ENCODE assay signal across 8 cellular contexts in the genomic region with DNA sequence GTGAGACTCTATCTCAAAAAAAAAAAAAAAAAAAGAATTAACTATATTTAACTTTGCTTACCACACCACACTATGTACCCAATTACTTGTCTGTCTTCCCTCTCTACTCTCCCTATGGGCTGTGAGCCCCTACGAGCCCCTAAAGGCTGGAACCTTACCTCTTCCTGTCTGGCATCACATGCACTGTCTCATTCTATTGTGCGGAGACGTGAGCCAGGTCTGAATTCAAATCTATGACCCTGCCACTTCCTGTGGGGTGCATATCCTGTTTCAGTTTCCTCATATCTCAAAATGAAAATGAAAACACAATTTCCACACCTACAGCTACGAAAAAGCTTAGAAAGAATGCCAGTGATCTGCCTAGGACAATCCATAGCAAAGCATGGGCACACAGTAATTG. TPM values are rescaled to one million over a fixed set of nuclear protein-coding genes. Genes with fewer than 3 reads are reported as not detected.
DNase-seq lines count a peak whose midpoint lies in the region; ATAC-seq and TF ChIP-seq lines count a peak whose summit lies in the region.

No MANE protein-coding gene starts in this region.

- H3K36me3 ChIP-seq in mammary epithelial cell (ENCODE audit: insufficient read depth, low read length): no peaks in the 10 kb centered on the region

- no peak overlapping the region for H3K14ac ChIP-seq in H9 (ENCODE audit: insufficient read depth, low read length)

- no peak overlapping the region for H3K23ac ChIP-seq in H9 (ENCODE audit: insufficient read length, low read depth, low read length)

- no peak overlapping the region for H3K4me3 ChIP-seq in mammary epithelial cell (replicated peaks in 1 of 3; ENCODE audit: insufficient read depth in 1 of 3, low read depth in 2 of 3, low read length in 3 of 3)
- H3K4me3 ChIP-seq in dorsolateral prefrontal cortex: peak overlapping the region in 13 of 59 donors; percentile 1 to 36 (median 24)

- H3K27ac ChIP-seq in mammary epithelial cell (ENCODE audit: insufficient read depth, low read depth, low read length) (no peak overlapping the region), H9 (ENCODE audit: insufficient read length, low read depth, low read length) (no peak overlapping the region), dorsolateral prefrontal cortex (peak overlapping the region in 1 of 59 donors; percentile 0)

- no peak overlapping the region for H2BK12ac ChIP-seq in H9 (ENCODE audit: insufficient read length, low read depth, low read length)

- H2BK20ac ChIP-seq in H9 (ENCODE audit: low read depth, low read length, poor library complexity, severe bottlenecking): no peak overlapping the region

- H3K4me3 Mint-ChIP-seq in H9: no peak overlapping the region

- no peaks in the 10 kb centered on the region for H3K9me3 Mint-ChIP-seq in H9

- H3K9ac ChIP-seq in mammary epithelial cell (ENCODE audit: insufficient read depth, low read length): no peak overlapping the region
- no peak overlapping the region for H3K9ac ChIP-seq in H9 (ENCODE audit: extremely low read depth, insufficient read length, low read length)

- no peaks in the 10 kb centered on the region for H3K23me2 ChIP-seq in H9 (ENCODE audit: insufficient read length, low read depth, low read length, poor library complexity, severe bottlenecking)

- peak; percentile 15 to 88 (median 41) for DNase-seq in T-helper 1 cell
- DNase-seq in mammary epithelial cell: no peak
- DNase-seq in stimulated activated CD4-positive, alpha-beta T cell treated with anti-CD3 and anti-CD28 coated beads, Interleukin-1b, Interleukin-23, amount 100 ng/mL, for 48 hours: peak; percentile 48
- DNase-seq in H9: no peak
- DNase-seq in midbrain (lab: John Stamatoyannopoulos, UW): no peak
- no peak for DNase-seq in dorsolateral prefrontal cortex

- H3K27ac Mint-ChIP-seq in H9: no peak overlapping the region

- H3K27me3 ChIP-seq in mammary epithelial cell (ENCODE audit: insufficient read depth, low read length): no peaks in the 10 kb centered on the region
- H3K27me3 ChIP-seq in H9 (ENCODE audit: insufficient read depth, low read length): no peaks in the 10 kb centered on the region
- H3K27me3 ChIP-seq in dorsolateral prefrontal cortex: no peaks in the 10 kb centered on the region

- no peaks in the 10 kb centered on the region for H3K36me3 Mint-ChIP-seq in H9 (ENCODE audit: insufficient read depth in 1 of 3, low read depth in 3 of 3)

- H3K4ac ChIP-seq in H9 (ENCODE audit: low read depth, low read length): no peak overlapping the region

- no peak overlapping the region for H3T11ph ChIP-seq in H9 (ENCODE audit: low read length)

- CTCF ChIA-PET in mammary epithelial cell (lab: Charles Lee; ENCODE audit: low non-redundant PET): no interaction called here

- intact Hi-C loops in mammary epithelial cell (cut with micrococcal nuclease) (no loop called here), dorsolateral prefrontal cortex (cut with DNase I) (no loop called here)

- no peak overlapping the region for H4K91ac ChIP-seq in H9 (ENCODE audit: insufficient read length, low read depth, low read length)

- TF ChIP-seq CTCF in mammary epithelial cell (conservative IDR thresholded peaks at IDR 0.05 in 1 of 2, IDR thresholded peaks at IDR 0.05 in 1 of 2; ENCODE audit: extremely low read depth in 1 of 2, insufficient read depth in 1 of 2, low read depth in 1 of 2, low read length in 2 of 2) (no peak), H9 (conservative IDR thresholded peaks at IDR 0.05) (no peak), dorsolateral prefrontal cortex (IDR thresholded peaks at IDR 0.05 in 54 of 56, conservative IDR thresholded peaks at IDR 0.05 in 2 of 56; ENCODE audit: low read depth in 1 of 56, partially characterized antibody in 56 of 56) (no peak)

- H3K79me2 ChIP-seq in mammary epithelial cell (ENCODE audit: insufficient read depth, low read length) (no peaks in the 10 kb centered on the region), H9 (ENCODE audit: insufficient read depth, low read length) (no peaks in the 10 kb centered on the region)

- 71% methylated on average over 4 of the region's 4 CpGs for WGBS in mammary epithelial cell (ENCODE audit: low coverage, missing lambda C conversion rate)
- WGBS in H9 (ENCODE audit: extremely low coverage, insufficient read length, low lambda C conversion rate): no CpG with 5 or more reads among the region's 4 CpGs

- H3K56ac ChIP-seq in H9 (ENCODE audit: insufficient read length, low read depth, low read length): no peak overlapping the region

- H3K4me2 ChIP-seq in mammary epithelial cell (ENCODE audit: insufficient read depth, low read depth, low read length) (peak overlapping the region; percentile 26), H9 (ENCODE audit: insufficient read depth, insufficient read length, low read length) (no peak overlapping the region)

- in situ Hi-C loops in mammary epithelial cell (cut with MboI; ENCODE audit: low sequenced_read_pairs in 2 of 2): no loop called here

- no peak overlapping the region for H4K5ac ChIP-seq in H9 (ENCODE audit: insufficient read length, low read depth, low read length)

- dilution Hi-C loops in mammary epithelial cell (cut with HindIII; ENCODE audit: low sequenced_read_pairs): no loop called here

- H2AFZ ChIP-seq in mammary epithelial cell (ENCODE audit: low read depth, low read length) (peak overlapping the region; percentile 75), H9 (ENCODE audit: low read length) (no peak overlapping the region)

- no peak overlapping the region for H2BK120ac ChIP-seq in H9 (ENCODE audit: low read depth, low read length, poor library complexity, severe bottlenecking)

- peaks cover 26 to 30% of the 10 kb centered on the region in 2 experiments for H3K4me1 Mint-ChIP-seq in H9

- no peaks in the 10 kb centered on the region; the same call in 1 of the 2 replicates for H3K27me3 Mint-ChIP-seq in H9 (ENCODE audit: low read depth)

- BruUV-seq in mammary epithelial cell (replicated peaks; lab: Mats Ljungman, UMichigan): no TSS peak

- H3K18ac ChIP-seq in H9 (ENCODE audit: insufficient read length, low read depth, low read length): no peak overlapping the region

- H3K4me1 ChIP-seq in mammary epithelial cell (ENCODE audit: insufficient read depth, low read length) (peaks cover 29% of the 10 kb centered on the region), H9 (ENCODE audit: insufficient read depth, low read length) (peaks cover 11% of the 10 kb centered on the region; the same call in 1 of the 2 replicates)

- no peaks in the 10 kb centered on the region for H3K9me3 ChIP-seq in mammary epithelial cell (replicated peaks; ENCODE audit: insufficient read depth, low read length)
- H3K9me3 ChIP-seq in H9 (ENCODE audit: control insufficient read depth, low read depth, low read length): no peaks in the 10 kb centered on the region

- H4K20me1 ChIP-seq in mammary epithelial cell (ENCODE audit: insufficient read depth, low read length) (no peaks in the 10 kb centered on the region), H9 (ENCODE audit: control insufficient read depth, insufficient read depth, insufficient read length) (no peaks in the 10 kb centered on the region)

- no peak overlapping the region for H2BK15ac ChIP-seq in H9 (ENCODE audit: low read depth, low read length)

- H4K8ac ChIP-seq in H9 (replicated peaks; ENCODE audit: insufficient read length, low read depth, low read length): no peak overlapping the region

- H3K79me1 ChIP-seq in H9 (ENCODE audit: insufficient read depth, low read depth, low read length, poor library complexity, severe bottlenecking): no peaks in the 10 kb centered on the region

- ATAC-seq in GM18517 (IDR thresholded peaks at IDR 0.05; ENCODE audit: unreplicated experiment) (peak; percentile 83), HG02870 (IDR thresholded peaks at IDR 0.05; ENCODE audit: unreplicated experiment) (peak; percentile 28)

- no peak overlapping the region for H2BK5ac ChIP-seq in H9 (ENCODE audit: insufficient read length, low read length)

- no peak overlapping the region for H2AK5ac ChIP-seq in H9 (ENCODE audit: insufficient read length, low read length)

RNA-seq across cellular contexts. Expression of gene HS3ST1, which starts 42.9 kb away (rescaled TPM):
- total RNA-seq in mammary epithelial cell (10 to 100 TPM in 1 of 2 donors, 1 to 10 TPM in 1; 5.2 to 20.7 TPM), H9 (2021) (0.04 and 0.20 TPM in 2 replicates), dorsolateral prefrontal cortex (10 to 100 TPM in 4 of 120 experiments, 1 to 10 TPM in 116; 1.2 to 13.1 (median 5.2) TPM)
- polyA plus RNA-seq in mammary epithelial cell: 6.6 TPM
- polyA minus RNA-seq in mammary epithelial cell: 3.2 TPM

Comparison
In these comparisons a context has a peak if more than half of its experiments do, and no peak if none do; other contexts are left out.
1. DNase-seq: peak in T-helper 1 cell (5 of 5) and stimulated activated CD4-positive, alpha-beta T cell treated with anti-CD3 and anti-CD28 coated beads, Interleukin-1b, Interleukin-23, amount 100 ng/mL, for 48 hours (single experiment); none in mammary epithelial cell (single experiment), H9 (single experiment), midbrain (single experiment) and dorsolateral prefrontal cortex (0 of 10).